ENCODE assay signal across 13 cellular contexts in genomic region chr10:74753295-74754211, GRCh38.
DNase-seq lines count a peak whose midpoint lies in the region; ATAC-seq, FAIRE-seq and TF ChIP-seq lines count a peak whose summit lies in the region.
"Had no signal": no experiment of that assay in that cellular context is flagged by ENCODE, and none has a peak within 500 bp of the region (broad histone marks: within the 10 kb centered on the region; RNA-seq: fewer than 3 reads in every experiment).

No MANE protein-coding gene starts in this region.

- H2BK15ac ChIP-seq in H1 (ENCODE audit: low read length) (no peak overlapping the region), neuronal stem cell (ENCODE audit: low read length) (peak overlapping the region; percentile 3)

- peaks cover 0 to 9% (median 6%) of the 10 kb centered on the region in 4 experiments; a peak in 4 of 7 replicates for H3K4me1 ChIP-seq in H1 (replicated peaks in 1 of 4; ENCODE audit: control insufficient read depth in 3 of 4, insufficient read depth in 4 of 4, low read length in 3 of 4)
- H3K4me1 ChIP-seq in neuronal stem cell (ENCODE audit: control insufficient read depth in 2 of 2, insufficient read depth in 1 of 2, low read depth in 1 of 2, low read length in 2 of 2), result peaks cover 0 to 15% of the 10 kb centered on the region in 2 donors
- H3K4me1 ChIP-seq: parathyroid adenoma had no signal

- H4K5ac ChIP-seq in H1 (ENCODE audit: insufficient read length, low read depth, low read length), result peak overlapping the region; percentile 29

- no peaks in the 10 kb centered on the region for H3K23me2 ChIP-seq in H1 (ENCODE audit: low read depth, low read length)

- H4K20me1 ChIP-seq in H1 (replicated peaks in 1 of 2; ENCODE audit: control insufficient read depth in 1 of 2, insufficient read depth in 2 of 2, low read length in 2 of 2), result no peaks in the 10 kb centered on the region

- H3K9me3 ChIP-seq in H1 (ENCODE audit: insufficient read depth in 2 of 2, low read depth in 1 of 2, low read length in 1 of 2) (no peaks in the 10 kb centered on the region), neuronal stem cell (replicated peaks in 1 of 2; ENCODE audit: control insufficient read depth in 2 of 2, insufficient read depth in 1 of 2, low read depth in 1 of 2, low read length in 2 of 2) (no peaks in the 10 kb centered on the region)

- no peak for TF ChIP-seq POLR2A in H1 (IDR thresholded peaks at IDR 0.05; ENCODE audit: control extremely low read depth in 1 of 2, low read depth in 2 of 2, low read length in 2 of 2)

- H3K4me3 ChIP-seq in LNCaP clone FGC (ENCODE audit: low read depth, low read length) (no peak overlapping the region), H1 (ENCODE audit: extremely low read depth in 1 of 4, insufficient read depth in 2 of 4, low read depth in 3 of 4, low read length in 4 of 4) (no peak overlapping the region), neuronal stem cell (ENCODE audit: low read length in 2 of 2) (no peak overlapping the region)

- H3K14ac ChIP-seq in H1 (ENCODE audit: insufficient read length), result no peak overlapping the region
- H3K14ac ChIP-seq in neuronal stem cell (ENCODE audit: low read length), result no peak overlapping the region

- H3K9ac ChIP-seq in H1 (replicated peaks in 1 of 4; ENCODE audit: extremely low read depth in 1 of 4, low read depth in 3 of 4, low read length in 3 of 4) (0 out of 7 replicates have a peak overlapping the region, but pooled peaks of 1 of the 4 experiments have one; percentile 4), neuronal stem cell (ENCODE audit: low read depth, low read length, poor library complexity) (no peak overlapping the region)
- H3K9ac ChIP-seq: parathyroid adenoma had no signal

- TF ChIP-seq CTCF in LNCaP clone FGC (IDR thresholded peaks at IDR 0.05; ENCODE audit: control insufficient read depth, extremely low read depth, insufficient read depth) (no peak), H1 (IDR thresholded peaks at IDR 0.05; ENCODE audit: control extremely low read depth in 1 of 3, insufficient read depth in 1 of 3, low read depth in 1 of 3, low read length in 3 of 3) (no peak), natural killer cell (IDR thresholded peaks at IDR 0.05) (no peak)

- no peaks in the 10 kb centered on the region for H3K36me3 ChIP-seq in H1 (ENCODE audit: control insufficient read depth in 2 of 4, insufficient read depth in 4 of 4, low read length in 3 of 4)
- no peaks in the 10 kb centered on the region for H3K36me3 ChIP-seq in neuronal stem cell (replicated peaks in 1 of 2; ENCODE audit: control insufficient read depth in 2 of 2, insufficient read depth in 2 of 2, low read length in 2 of 2)

- H2BK12ac ChIP-seq in H1 (ENCODE audit: low read depth, low read length) (peak overlapping the region; percentile 17; the same call in 1 of the 2 replicates), neuronal stem cell (ENCODE audit: low read length) (no peak overlapping the region)

- H3K27ac Mint-ChIP-seq in natural killer cell, result no peak overlapping the region

- 0 out of 4 replicates have a peak overlapping the region, but pooled peaks of 1 of the 2 experiments have one; percentile 32 for H3K4me2 ChIP-seq in H1 (ENCODE audit: insufficient read depth in 1 of 2, low read depth in 2 of 2, low read length in 2 of 2)
- no peak overlapping the region for H3K4me2 ChIP-seq in neuronal stem cell (ENCODE audit: insufficient read depth, low read length, poor library complexity, severe bottlenecking)

- no peak for FAIRE-seq in H1 (lab: Jason Lieb, UNC)

- H4K8ac ChIP-seq in H1 (ENCODE audit: extremely low read depth, insufficient read depth, low read length) (peak overlapping the region; percentile 48; the same call in 1 of the 2 replicates), neuronal stem cell (ENCODE audit: low read depth, low read length) (no peak overlapping the region)

- H3K18ac ChIP-seq in H1 (ENCODE audit: extremely low read depth, low read length), result peak overlapping the region; percentile 48
- H3K18ac ChIP-seq in neuronal stem cell (ENCODE audit: low read length), result no peak overlapping the region

- H3K56ac ChIP-seq in H1 (replicated peaks; ENCODE audit: insufficient read length, low read depth, low read length), result no peak overlapping the region

- H2AFZ ChIP-seq in H1 (ENCODE audit: low read length), result peak overlapping the region; percentile 87
- H2AFZ ChIP-seq in neuronal stem cell (ENCODE audit: low read length), result peak overlapping the region; percentile 64
- H2AFZ ChIP-seq: parathyroid adenoma had no signal

- CTCF ChIA-PET in H1 (lab: Charles Lee; ENCODE audit: partially characterized antibody), result interaction anchor here (0.9 to 1.6 kb wide), 2 partner anchors 11 to 18 kb away, joined by 3 to 4 read pairs; no protein-coding TSS in a partner anchor

- H3K27me3 ChIP-seq in H1 (replicated peaks in 1 of 4; ENCODE audit: control insufficient read depth in 3 of 4, extremely low read depth in 1 of 4, insufficient read depth in 3 of 4, low read length in 3 of 4) (no peaks in the 10 kb centered on the region), neuronal stem cell (ENCODE audit: control insufficient read depth in 3 of 3, insufficient read depth in 3 of 3, low read depth in 1 of 3, low read length in 3 of 3) (no peaks in the 10 kb centered on the region)

- H3K9me3 Mint-ChIP-seq in natural killer cell, result no peaks in the 10 kb centered on the region

- intact Hi-C loops in natural killer cell (cut with micrococcal nuclease), result no loop called here

- 80% methylated on average over 18 of the region's 18 CpGs; no CpG with 5 or more reads in 1 of the 2 experiments for WGBS in H1 (ENCODE audit: extremely low coverage in 1 of 2, insufficient coverage in 1 of 2, insufficient read length in 1 of 2, insufficient replicate concordance in 2 of 2, low coverage in 1 of 2, low lambda C conversion rate in 2 of 2, missing lambda C conversion rate in 1 of 2), 2 experiments
- no CpG with 5 or more reads among the region's 18 CpGs for WGBS in neuronal stem cell (ENCODE audit: extremely low coverage in 2 of 2, insufficient read length in 2 of 2, insufficient replicate concordance in 1 of 2), 2 donors

- H3K79me1 ChIP-seq in H1 (ENCODE audit: low read depth, low read length) (no peaks in the 10 kb centered on the region; the same call in 1 of the 2 replicates), neuronal stem cell (ENCODE audit: low read depth, low read length) (no peaks in the 10 kb centered on the region)

- H2AK5ac ChIP-seq in H1 (ENCODE audit: low read depth, low read length), result 0 out of 2 replicates have a peak overlapping the region, but pooled peaks have one; percentile 53
- no peak overlapping the region for H2AK5ac ChIP-seq in neuronal stem cell (ENCODE audit: low read depth, low read length)

- H2BK5ac ChIP-seq in H1 (ENCODE audit: low read depth, low read length) (peak overlapping the region; percentile 16; the same call in 1 of the 2 replicates), neuronal stem cell (ENCODE audit: low read length) (no peak overlapping the region)

- peak overlapping the region; percentile 49 for H2BK120ac ChIP-seq in H1 (replicated peaks; ENCODE audit: low read depth, low read length)
- no peak overlapping the region for H2BK120ac ChIP-seq in neuronal stem cell (ENCODE audit: low read depth, low read length)

- no peaks in the 10 kb centered on the region for H3K36me3 Mint-ChIP-seq in natural killer cell
- H3K36me3 Mint-ChIP-seq: CD14-positive monocyte had no signal

- peaks cover 0 to 4% of the 10 kb centered on the region in 2 donors for H3K4me1 Mint-ChIP-seq in natural killer cell

- H3K79me2 ChIP-seq in H1 (ENCODE audit: control insufficient read depth in 1 of 2, insufficient read depth in 2 of 2, low read length in 2 of 2), result no peaks in the 10 kb centered on the region
- H3K79me2 ChIP-seq: parathyroid adenoma had no signal

- TF ChIP-seq EP300 in H1 (IDR thresholded peaks at IDR 0.05; ENCODE audit: borderline replicate concordance in 1 of 2, low read depth in 2 of 2, low read length in 2 of 2), result no peak

- no peak for ATAC-seq in HG02759 (IDR thresholded peaks at IDR 0.05; ENCODE audit: unreplicated experiment)
- no peak for ATAC-seq in HG02798 (IDR thresholded peaks at IDR 0.05; ENCODE audit: poor library complexity, unreplicated experiment)
- no peak for ATAC-seq in natural killer cell

- H3K4ac ChIP-seq in H1 (replicated peaks; ENCODE audit: insufficient read length, low read depth, low read length), result no peak overlapping the region
- no peak overlapping the region for H3K4ac ChIP-seq in neuronal stem cell (ENCODE audit: low read length)

- H2BK20ac ChIP-seq in H1 (ENCODE audit: low read length), result no peak overlapping the region

- H3K27ac ChIP-seq in H1 (ENCODE audit: low read depth, low read length) (no peak overlapping the region), neuronal stem cell (replicated peaks; ENCODE audit: low read length) (no peak overlapping the region)
- H3K27ac ChIP-seq: parathyroid adenoma had no signal

- DNase-seq in CD1c-positive myeloid dendritic cell (ENCODE audit: extremely low spot score), result peak; percentile 34
- DNase-seq in LNCaP clone FGC (ENCODE audit: low read depth), result peak; percentile 78
- DNase-seq in H1 (ENCODE audit: low read depth in 1 of 2, low spot score in 2 of 2), result no peak
- no peak for DNase-seq in neuronal stem cell (ENCODE audit: low spot score)
- no peak for DNase-seq in natural killer cell
- no peak for DNase-seq in activated T-cell treated with anti-CD3 and anti-CD28 coated beads, Interleukin-2, amount 50 U/mL, for 1 hour
- DNase-seq: KG1, NCI-H510A treated with DMSO at 0.1 percent for 48 hours, SHP77 treated with DMSO at 0.1 percent for 48 hours had no signal

- H3K27me3 Mint-ChIP-seq in natural killer cell (ENCODE audit: low read depth in 2 of 2), result no peaks in the 10 kb centered on the region

- TF ChIP-seq RAD21 in H1 (IDR thresholded peaks at IDR 0.05 in 1 of 2, conservative IDR thresholded peaks at IDR 0.05 in 1 of 2; ENCODE audit: low read depth in 2 of 2, low read length in 2 of 2), result peak in 1 of 2 experiments; percentile 14; a peak in 2 of 4 replicates

- POLR2A ChIA-PET in H1 (lab: Charles Lee; ENCODE audit: partially characterized antibody), result no interaction called here

- H3K23ac ChIP-seq in H1 (ENCODE audit: insufficient read length), result no peak overlapping the region
- no peak overlapping the region for H3K23ac ChIP-seq in neuronal stem cell (ENCODE audit: low read depth, low read length, poor library complexity)

- no peak overlapping the region for H3K4me3 Mint-ChIP-seq in natural killer cell

- H4K91ac ChIP-seq in H1 (replicated peaks; ENCODE audit: insufficient read length, low read length) (peak overlapping the region; percentile 61), neuronal stem cell (ENCODE audit: low read depth, low read length, poor library complexity) (no peak overlapping the region)

TF ChIP-seq in H1, 55 proteins besides CTCF, POLR2A, EP300 and RAD21 (continues in another document):
- TF ChIP-seq TCF12 (IDR thresholded peaks at IDR 0.05; ENCODE audit: low read depth, low read length), result 0 out of 2 replicates have a peak, but pooled peaks have one; percentile 18
- peak; percentile 55; the same call in 1 of the 2 replicates for TF ChIP-seq E2F6 (IDR thresholded peaks at IDR 0.05)

Comparison
In these comparisons a context has a peak if more than half of its experiments do, and no peak if none do; other contexts are left out.
1. DNase-seq: peak in CD1c-positive myeloid dendritic cell (single experiment) and LNCaP clone FGC (single experiment); none in H1 (0 of 2), neuronal stem cell (single experiment), natural killer cell (single experiment) and activated T-cell treated with anti-CD3 and anti-CD28 coated beads, Interleukin-2, amount 50 U/mL, for 1 hour (single experiment).